13 cellular contexts compared by ENCODE assay signal in the genomic region with DNA sequence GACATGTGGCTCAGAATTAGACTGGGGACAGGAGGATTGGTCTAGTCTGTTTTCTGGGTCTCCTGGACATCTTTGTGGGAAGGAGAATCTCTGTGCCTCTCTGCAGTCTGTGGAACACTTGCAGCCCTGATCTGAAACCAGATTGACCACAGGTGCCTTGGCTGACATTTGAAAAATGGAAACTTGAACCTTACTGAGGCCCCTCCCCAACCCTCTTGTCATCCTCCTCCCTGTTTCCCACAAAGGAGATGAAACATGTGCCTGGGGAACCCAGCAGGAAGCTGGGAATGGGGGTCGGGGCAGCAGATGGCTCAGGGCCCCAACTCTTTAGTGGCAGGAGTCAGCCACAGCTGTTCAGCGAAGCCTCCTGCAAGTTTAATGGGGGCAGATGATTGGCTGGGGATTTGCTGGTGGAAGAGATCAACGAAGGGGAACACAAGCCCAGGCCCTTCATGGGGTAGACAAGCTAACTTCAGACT. TPM values are rescaled to one million over a fixed set of nuclear protein-coding genes. Genes with fewer than 3 reads are reported as not detected.
DNase-seq lines count a peak whose midpoint lies in the region; ATAC-seq, FAIRE-seq and TF ChIP-seq lines count a peak whose summit lies in the region.
"Had no signal": no experiment of that assay in that cellular context is flagged by ENCODE, and none has a peak within 500 bp of the region (broad histone marks: within the 10 kb centered on the region; RNA-seq: fewer than 3 reads in every experiment).

No MANE protein-coding gene starts in this region.

- no peaks in the 10 kb centered on the region for H3K9me3 ChIP-seq in T-helper 17 cell (ENCODE audit: control insufficient read depth, low read length, poor library complexity, severe bottlenecking)
- H3K9me3 ChIP-seq: esophagus squamous epithelium had no signal

- intact Hi-C loops in left colon (cut with DNase I, micrococcal nuclease): no loop called here

- peaks cover 37% of the 10 kb centered on the region for H4K20me1 ChIP-seq in GM23338 (replicated peaks; ENCODE audit: insufficient read depth)

- H3K36me3 Mint-ChIP-seq in GM23338 (ENCODE audit: low read depth) (peaks cover 100% of the 10 kb centered on the region), T-helper 17 cell (ENCODE audit: low read depth) (peaks cover 4% of the 10 kb centered on the region)

- peak overlapping the region; percentile 88 for H3K27ac ChIP-seq in GM23338 (ENCODE audit: low read depth)
- H3K27ac ChIP-seq: esophagus squamous epithelium had no signal

- no peaks in the 10 kb centered on the region for H3K9me2 ChIP-seq in GM23338 (ENCODE audit: insufficient read depth)

- FAIRE-seq in GM18507 (lab: Jason Lieb, UNC): peak; percentile 70
- FAIRE-seq: small intestine had no signal

- ATAC-seq in GM23338: peak; percentile 7
- no peak for ATAC-seq in left colon
- ATAC-seq in T-helper 17 cell: no peak

- peaks cover 42% of the 10 kb centered on the region for H3K4me1 ChIP-seq in GM23338 (ENCODE audit: insufficient read depth)
- H3K4me1 ChIP-seq: esophagus squamous epithelium had no signal

- H3K4me2 ChIP-seq in GM23338: peak overlapping the region; percentile 15

- H3K79me2 ChIP-seq in GM23338 (replicated peaks; ENCODE audit: insufficient read depth): 0 out of 2 replicates have a peak, but pooled peaks cover 7% of the 10 kb centered on the region

- H2AFZ ChIP-seq in GM23338: no peak overlapping the region

- DNase-seq in GM18507 (ENCODE audit: extremely low spot score, insufficient read length, low read depth): no peak
- no peak for DNase-seq in GM23338 (ENCODE audit: low spot score)
- DNase-seq in LHCN-M2 (ENCODE audit: low read depth): peak; percentile 65
- DNase-seq in left kidney (ENCODE audit: low read depth, low spot score): peak; percentile 71
- no peak for DNase-seq in HT-29 (ENCODE audit: low spot score)
- DNase-seq in left colon: no peak
- no peak for DNase-seq in stimulated activated CD4-positive, alpha-beta T cell treated with anti-CD3 and anti-CD28 coated beads, Interleukin-4, amount 100 ng/mL, for 24 hours
- no peak for DNase-seq in T-helper 17 cell
- DNase-seq: activated CD4-positive, alpha-beta T cell treated with anti-CD3 and anti-CD28 coated beads, Interleukin-2, amount 50 U/mL, for 4 hours; esophagus squamous epithelium had no signal

- H3K27me3 Mint-ChIP-seq in GM23338 (ENCODE audit: insufficient read depth, low read depth, poor library complexity) (peaks cover 30% of the 10 kb centered on the region), T-helper 17 cell (peaks cover 57% of the 10 kb centered on the region)

- TF ChIP-seq CTCF in GM23338 (conservative IDR thresholded peaks at IDR 0.05; ENCODE audit: low read depth in 2 of 2): no peak

- H3K4me3 Mint-ChIP-seq in GM23338: no peak overlapping the region; the same call in 2 of the 3 replicates
- no peak overlapping the region for H3K4me3 Mint-ChIP-seq in T-helper 17 cell
- H3K4me3 Mint-ChIP-seq: B cell, HFFc6 had no signal

- H3K9me3 Mint-ChIP-seq in GM23338: no peaks in the 10 kb centered on the region; the same call in 2 of the 3 replicates
- H3K9me3 Mint-ChIP-seq: HFFc6 had no signal

- H3K4me3 ChIP-seq in GM23338: no peak overlapping the region
- H3K4me3 ChIP-seq: esophagus squamous epithelium had no signal

- peaks cover 70% of the 10 kb centered on the region for H3K4me1 Mint-ChIP-seq in GM23338
- peaks cover 5% of the 10 kb centered on the region for H3K4me1 Mint-ChIP-seq in T-helper 17 cell
- H3K4me1 Mint-ChIP-seq: B cell had no signal

- H3K27ac Mint-ChIP-seq in GM23338: peak overlapping the region; percentile 92
- H3K27ac Mint-ChIP-seq in T-helper 17 cell: no peak overlapping the region
- H3K27ac Mint-ChIP-seq: B cell, HFFc6 had no signal

- peaks cover 95% of the 10 kb centered on the region for H3K36me3 ChIP-seq in GM23338 (ENCODE audit: insufficient read depth)
- H3K36me3 ChIP-seq: esophagus squamous epithelium had no signal

- no peaks in the 10 kb centered on the region for H3K27me3 ChIP-seq in GM23338 (ENCODE audit: insufficient read depth)
- H3K27me3 ChIP-seq: esophagus squamous epithelium had no signal

- H3F3A ChIP-seq in GM23338 (replicated peaks; ENCODE audit: low read depth): peaks cover 89% of the 10 kb centered on the region

TF ChIP-seq in GM23338, 12 proteins besides CTCF, POLR2A, EP300 and RAD21:
- TF ChIP-seq, protein P1, sequence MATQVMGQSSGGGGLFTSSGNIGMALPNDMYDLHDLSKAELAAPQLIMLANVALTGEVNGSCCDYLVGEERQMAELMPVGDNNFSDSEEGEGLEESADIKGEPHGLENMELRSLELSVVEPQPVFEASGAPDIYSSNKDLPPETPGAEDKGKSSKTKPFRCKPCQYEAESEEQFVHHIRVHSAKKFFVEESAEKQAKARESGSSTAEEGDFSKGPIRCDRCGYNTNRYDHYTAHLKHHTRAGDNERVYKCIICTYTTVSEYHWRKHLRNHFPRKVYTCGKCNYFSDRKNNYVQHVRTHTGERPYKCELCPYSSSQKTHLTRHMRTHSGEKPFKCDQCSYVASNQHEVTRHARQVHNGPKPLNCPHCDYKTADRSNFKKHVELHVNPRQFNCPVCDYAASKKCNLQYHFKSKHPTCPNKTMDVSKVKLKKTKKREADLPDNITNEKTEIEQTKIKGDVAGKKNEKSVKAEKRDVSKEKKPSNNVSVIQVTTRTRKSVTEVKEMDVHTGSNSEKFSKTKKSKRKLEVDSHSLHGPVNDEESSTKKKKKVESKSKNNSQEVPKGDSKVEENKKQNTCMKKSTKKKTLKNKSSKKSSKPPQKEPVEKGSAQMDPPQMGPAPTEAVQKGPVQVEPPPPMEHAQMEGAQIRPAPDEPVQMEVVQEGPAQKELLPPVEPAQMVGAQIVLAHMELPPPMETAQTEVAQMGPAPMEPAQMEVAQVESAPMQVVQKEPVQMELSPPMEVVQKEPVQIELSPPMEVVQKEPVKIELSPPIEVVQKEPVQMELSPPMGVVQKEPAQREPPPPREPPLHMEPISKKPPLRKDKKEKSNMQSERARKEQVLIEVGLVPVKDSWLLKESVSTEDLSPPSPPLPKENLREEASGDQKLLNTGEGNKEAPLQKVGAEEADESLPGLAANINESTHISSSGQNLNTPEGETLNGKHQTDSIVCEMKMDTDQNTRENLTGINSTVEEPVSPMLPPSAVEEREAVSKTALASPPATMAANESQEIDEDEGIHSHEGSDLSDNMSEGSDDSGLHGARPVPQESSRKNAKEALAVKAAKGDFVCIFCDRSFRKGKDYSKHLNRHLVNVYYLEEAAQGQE (IDR thresholded peaks at IDR 0.05; ENCODE audit: unreplicated experiment): no peak
- TF ChIP-seq POLR2AphosphoS5 (IDR thresholded peaks at IDR 0.05; ENCODE audit: low read depth): peak; percentile 47; the same call in 1 of the 2 replicates

RNA-seq across cellular contexts. Expression of a gene that starts 18.1 kb away (rescaled TPM):
- total RNA-seq in GM23338 (2014; rRNA removed; shearing (Covaris generic)): 305 and 381 TPM in 2 replicates
- 129 and 136 TPM in 2 replicates for polyA plus RNA-seq in GM23338 (2016; fragmentation: Nextera tagmentation; extraction: Ambion mirVana)
- total RNA-seq in LHCN-M2 (2014; rRNA removed) (1.7 and 3.3 TPM in 2 replicates), left colon (under 1 TPM; 0.59 to 0.76 TPM), T-helper 17 cell (under 1 TPM; 0.07 to 0.55 TPM)
- 4.2 TPM for polyA plus RNA-seq in LHCN-M2 (2012)
- total RNA-seq in HT-29 (2014; rRNA removed; shearing (Covaris generic)): 0.55 and 2.9 TPM in 2 replicates
- total RNA-seq: B cell had no signal

RNA-seq across cellular contexts. Expression of a gene that starts 47.2 kb away (rescaled TPM):
- 49.6 and 54.3 TPM in 2 replicates for total RNA-seq in GM23338 (2014; rRNA removed; shearing (Covaris generic))
- polyA plus RNA-seq in GM23338 (2016; fragmentation: Nextera tagmentation; extraction: Ambion mirVana): 14.6 and 15.2 TPM in 2 replicates
- total RNA-seq in LHCN-M2 (2014; rRNA removed) (57.3 and 58.1 TPM in 2 replicates), left colon (10 to 100 TPM; 22.3 to 24.4 TPM), T-helper 17 cell (10 to 100 TPM; 47.3 to 55.3 TPM)
- 9.9 TPM for polyA plus RNA-seq in LHCN-M2 (2012)
- 14.1 and 17.0 TPM in 2 replicates for total RNA-seq in HT-29 (2014; rRNA removed; shearing (Covaris generic))

Comparison
In these comparisons a context has a peak if more than half of its experiments do, and no peak if none do; other contexts are left out.
1. DNase-seq: peak in LHCN-M2 (single experiment) and left kidney (single experiment); none in GM18507 (single experiment), GM23338 (single experiment), HT-29 (single experiment), left colon (0 of 2), stimulated activated CD4-positive, alpha-beta T cell treated with anti-CD3 and anti-CD28 coated beads, Interleukin-4, amount 100 ng/mL, for 24 hours (single experiment) and T-helper 17 cell (0 of 3).
2. RNA of a gene that starts 18.1 kb away (total RNA-seq): 305 to 381 TPM in GM23338; 1.7 to 3.3 TPM in LHCN-M2, 0.55 to 2.9 TPM in HT-29, 0.59 to 0.76 TPM in left colon and 0.07 to 0.55 TPM in T-helper 17 cell; every median in the first group is over 10 times any median in the second.